In genomic region chr4:82797591-82798081, GRCh38 we compare ENCODE assay signal across 8 cellular contexts. TPM values are rescaled to one million over a fixed set of nuclear protein-coding genes. Genes with fewer than 3 reads are reported as not detected.
DNase-seq lines count a peak whose midpoint lies in the region; ATAC-seq and TF ChIP-seq lines count a peak whose summit lies in the region.

No MANE protein-coding gene starts in this region.

- peaks cover 4 to 13% of the 10 kb centered on the region in 2 donors for H3K36me3 ChIP-seq in neuronal stem cell (replicated peaks in 1 of 2; ENCODE audit: control insufficient read depth in 2 of 2, insufficient read depth in 2 of 2, low read length in 2 of 2)
- no peaks in the 10 kb centered on the region for H3K36me3 ChIP-seq in OCI-LY7 (ENCODE audit: insufficient read depth, low read length)

- POLR2A ChIA-PET in WTC11 (lab: Charles Lee) (interaction anchor here (0.8 to 2.7 kb wide), 3 partner anchors 12 to 97 kb away, joined by 3 to 7 read pairs (median 4); no protein-coding TSS in a partner anchor), OCI-LY7 (lab: Charles Lee) (no interaction called here)

- H3K18ac ChIP-seq in neuronal stem cell (ENCODE audit: low read length) = peak overlapping the region; percentile 95

- H3K36me3 Mint-ChIP-seq in activated naive CD4-positive, alpha-beta T cell treated with anti-CD3 and anti-CD28 coated beads for 36 hours (ENCODE audit: low read depth) = no peaks in the 10 kb centered on the region
- H3K36me3 Mint-ChIP-seq in WTC11 = no peaks in the 10 kb centered on the region

- peak overlapping the region; percentile 63 for H2BK5ac ChIP-seq in neuronal stem cell (ENCODE audit: low read length)

- WGBS in neuronal stem cell (ENCODE audit: extremely low coverage in 2 of 2, insufficient read length in 2 of 2, insufficient replicate concordance in 1 of 2), 2 donors = no CpG with 5 or more reads among the region's 37 CpGs

- no peaks in the 10 kb centered on the region for H3K79me2 ChIP-seq in OCI-LY7 (ENCODE audit: insufficient read depth, low read depth, low read length)

- no peak overlapping the region for H2BK12ac ChIP-seq in neuronal stem cell (ENCODE audit: low read length)

- no TSS peak for BruUV-seq in OCI-LY7 (replicated peaks; lab: Mats Ljungman, UMichigan)

- peaks cover 0 to 7% (median 5%) of the 10 kb centered on the region in 3 experiments for H3K27me3 ChIP-seq in neuronal stem cell (ENCODE audit: control insufficient read depth in 3 of 3, insufficient read depth in 3 of 3, low read depth in 1 of 3, low read length in 3 of 3)

- peaks cover 42% of the 10 kb centered on the region for H3K27me3 Mint-ChIP-seq in activated naive CD4-positive, alpha-beta T cell treated with anti-CD3 and anti-CD28 coated beads for 36 hours (ENCODE audit: low read depth)
- peaks cover 96% of the 10 kb centered on the region for H3K27me3 Mint-ChIP-seq in WTC11 (ENCODE audit: low read depth)

- no peak overlapping the region for H3K27ac Mint-ChIP-seq in activated naive CD4-positive, alpha-beta T cell treated with anti-CD3 and anti-CD28 coated beads for 36 hours
- H3K27ac Mint-ChIP-seq in WTC11 = no peak overlapping the region

- H3K4me3 Mint-ChIP-seq in activated naive CD4-positive, alpha-beta T cell treated with anti-CD3 and anti-CD28 coated beads for 36 hours = peak overlapping the region; percentile 60
- peak overlapping the region; percentile 86 for H3K4me3 Mint-ChIP-seq in WTC11

- 0 out of 2 replicates have a peak, but pooled peaks cover 3% of the 10 kb centered on the region for H4K20me1 ChIP-seq in OCI-LY7 (ENCODE audit: insufficient read depth, low read length)

- peak; percentile 11 for DNase-seq in activated naive CD4-positive, alpha-beta T cell treated with anti-CD3 and anti-CD28 coated beads for 36 hours
- DNase-seq in activated naive CD4-positive, alpha-beta T cell treated with anti-CD3 and anti-CD28 coated beads, Interleukin-2, amount 50 U/mL, for 16 hours = no peak
- DNase-seq in WTC11 (ENCODE audit: low spot score) (peak; percentile 25), fibroblast of villous mesenchyme (ENCODE audit: low read depth) (peak; percentile 38), neuronal stem cell (ENCODE audit: low spot score) (no peak), NCI-H1930 (lab: John Stamatoyannopoulos, UW) (no peak), OCI-LY7 (ENCODE audit: low spot score) (no peak)

- peaks cover 5% of the 10 kb centered on the region for H3K79me1 ChIP-seq in neuronal stem cell (ENCODE audit: low read depth, low read length)

- CTCF ChIA-PET in activated naive CD4-positive, alpha-beta T cell treated with anti-CD3 and anti-CD28 coated beads for 36 hours (lab: Charles Lee) = no interaction called here
- CTCF ChIA-PET in WTC11 (lab: Charles Lee) (interaction anchor here (1.0 to 3.8 kb wide), 7 partner anchors 13 to 216 kb away, joined by 3 to 17 read pairs (median 7); no protein-coding TSS in a partner anchor), OCI-LY7 (lab: Charles Lee; ENCODE audit: unreplicated experiment) (no interaction called here)

- no peak overlapping the region for H4K8ac ChIP-seq in neuronal stem cell (ENCODE audit: low read depth, low read length)

- H3K4me1 ChIP-seq in neuronal stem cell (ENCODE audit: control insufficient read depth in 2 of 2, insufficient read depth in 1 of 2, low read depth in 1 of 2, low read length in 2 of 2) = peaks cover 18 to 26% of the 10 kb centered on the region in 2 donors
- peaks cover 10% of the 10 kb centered on the region for H3K4me1 ChIP-seq in OCI-LY7 (ENCODE audit: insufficient read depth, low read length, poor library complexity, severe bottlenecking)

- no peaks in the 10 kb centered on the region for H3K9me2 ChIP-seq in OCI-LY7 (ENCODE audit: insufficient read depth, low read length)

- TF ChIP-seq CTCF in WTC11 (IDR thresholded peaks at IDR 0.05) (no peak), fibroblast of villous mesenchyme (IDR thresholded peaks at IDR 0.05; ENCODE audit: insufficient read depth, low read depth, low read length) (no peak), OCI-LY7 (conservative IDR thresholded peaks at IDR 0.05; ENCODE audit: low read length) (no peak)

- no peaks in the 10 kb centered on the region for H3K9me3 Mint-ChIP-seq in activated naive CD4-positive, alpha-beta T cell treated with anti-CD3 and anti-CD28 coated beads for 36 hours
- H3K9me3 Mint-ChIP-seq in WTC11 = no peaks in the 10 kb centered on the region

- H3K27ac ChIP-seq in neuronal stem cell (replicated peaks; ENCODE audit: low read length) (no peak overlapping the region), OCI-LY7 (ENCODE audit: low read depth, low read length, poor library complexity, severe bottlenecking) (no peak overlapping the region)

- H3K4ac ChIP-seq in neuronal stem cell (ENCODE audit: low read length) = no peak overlapping the region

- H3K23ac ChIP-seq in neuronal stem cell (ENCODE audit: low read depth, low read length, poor library complexity) = no peak overlapping the region

- H4K91ac ChIP-seq in neuronal stem cell (ENCODE audit: low read depth, low read length, poor library complexity) = no peak overlapping the region

- H3K4me1 Mint-ChIP-seq in activated naive CD4-positive, alpha-beta T cell treated with anti-CD3 and anti-CD28 coated beads for 36 hours (ENCODE audit: low read depth) = peaks cover 15% of the 10 kb centered on the region
- peaks cover 31% of the 10 kb centered on the region for H3K4me1 Mint-ChIP-seq in WTC11

- intact Hi-C loops in activated naive CD4-positive, alpha-beta T cell treated with anti-CD3 and anti-CD28 coated beads for 36 hours (cut with micrococcal nuclease) = loop anchor here (5.0 kb wide), 1 partner anchor 335 kb away; no protein-coding TSS in a partner anchor
- intact Hi-C loops in OCI-LY7 (cut with micrococcal nuclease; ENCODE audit: unreplicated experiment) = no loop called here

- peak overlapping the region; percentile 28 for H2BK15ac ChIP-seq in neuronal stem cell (ENCODE audit: low read length)

- H3K9me3 ChIP-seq in neuronal stem cell (replicated peaks in 1 of 2; ENCODE audit: control insufficient read depth in 2 of 2, insufficient read depth in 1 of 2, low read depth in 1 of 2, low read length in 2 of 2) (peaks cover 2% of the 10 kb centered on the region in 2 donors), OCI-LY7 (ENCODE audit: low read length) (no peaks in the 10 kb centered on the region)

- H2AFZ ChIP-seq in neuronal stem cell (ENCODE audit: low read length) = peak overlapping the region; percentile 90
- H2AFZ ChIP-seq in OCI-LY7 (ENCODE audit: low read length) = no peak overlapping the region

- H3K9ac ChIP-seq in neuronal stem cell (ENCODE audit: low read depth, low read length, poor library complexity) = peak overlapping the region; percentile 90

- peak overlapping the region; percentile 95 for H3K4me2 ChIP-seq in neuronal stem cell (ENCODE audit: insufficient read depth, low read length, poor library complexity, severe bottlenecking)
- H3K4me2 ChIP-seq in OCI-LY7 (ENCODE audit: low read length) = no peak overlapping the region

- H2AK5ac ChIP-seq in neuronal stem cell (ENCODE audit: low read depth, low read length) = peak overlapping the region; percentile 16

- H3K4me3 ChIP-seq in fibroblast of villous mesenchyme (ENCODE audit: low read depth, low read length) (peak overlapping the region; percentile 72), neuronal stem cell (ENCODE audit: low read length in 2 of 2) (peak overlapping the region; percentile 59 to 93), OCI-LY7 (ENCODE audit: low read depth, low read length, poor library complexity, severe bottlenecking) (no peak overlapping the region)

- H2BK120ac ChIP-seq in neuronal stem cell (ENCODE audit: low read depth, low read length) = no peak overlapping the region

- ATAC-seq in WTC11 (peak; percentile 36), HG03025 (IDR thresholded peaks at IDR 0.05; ENCODE audit: low FRiP score, unreplicated experiment) (no peak)

- no peak overlapping the region for H3K14ac ChIP-seq in neuronal stem cell (ENCODE audit: low read length)

TF ChIP-seq in WTC11, 78 proteins besides CTCF, POLR2A, EP300 and RAD21 (continues in another document):
- TF ChIP-seq, protein P1, sequence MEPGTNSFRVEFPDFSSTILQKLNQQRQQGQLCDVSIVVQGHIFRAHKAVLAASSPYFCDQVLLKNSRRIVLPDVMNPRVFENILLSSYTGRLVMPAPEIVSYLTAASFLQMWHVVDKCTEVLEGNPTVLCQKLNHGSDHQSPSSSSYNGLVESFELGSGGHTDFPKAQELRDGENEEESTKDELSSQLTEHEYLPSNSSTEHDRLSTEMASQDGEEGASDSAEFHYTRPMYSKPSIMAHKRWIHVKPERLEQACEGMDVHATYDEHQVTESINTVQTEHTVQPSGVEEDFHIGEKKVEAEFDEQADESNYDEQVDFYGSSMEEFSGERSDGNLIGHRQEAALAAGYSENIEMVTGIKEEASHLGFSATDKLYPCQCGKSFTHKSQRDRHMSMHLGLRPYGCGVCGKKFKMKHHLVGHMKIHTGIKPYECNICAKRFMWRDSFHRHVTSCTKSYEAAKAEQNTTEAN (CRISPR knock-in tag; IDR thresholded peaks at IDR 0.05) = no peak
- TF ChIP-seq, protein P2, sequence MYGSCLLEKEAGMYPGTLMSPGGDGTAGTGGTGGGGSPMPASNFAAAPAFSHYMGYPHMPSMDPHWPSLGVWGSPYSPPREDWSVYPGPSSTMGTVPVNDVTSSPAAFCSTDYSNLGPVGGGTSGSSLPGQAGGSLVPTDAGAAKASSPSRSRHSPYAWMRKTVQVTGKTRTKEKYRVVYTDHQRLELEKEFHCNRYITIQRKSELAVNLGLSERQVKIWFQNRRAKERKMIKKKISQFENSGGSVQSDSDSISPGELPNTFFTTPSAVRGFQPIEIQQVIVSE (CRISPR knock-in tag; IDR thresholded peaks at IDR 0.05; ENCODE audit: borderline replicate concordance) = no peak

RNA-seq across cellular contexts. Expression of gene SCD5, which starts 1.0 kb away (rescaled TPM):
- total RNA-seq in activated naive CD4-positive, alpha-beta T cell treated with anti-CD3 and anti-CD28 coated beads for 36 hours = under 1 TPM; 0.12 to 0.35 TPM
- 4.6 to 6.3 TPM (median 4.9 TPM) in 3 replicates for total RNA-seq in WTC11 (2021)
- 2.3 and 6.9 TPM in 2 replicates for total RNA-seq in fibroblast of villous mesenchyme
- 43.1 TPM for polyA plus RNA-seq in neuronal stem cell (2013, experiment 1 of 2)
- 43.1 TPM for polyA plus RNA-seq in neuronal stem cell (2013, experiment 2 of 2)
- 0.47 and 1.1 TPM in 2 replicates for total RNA-seq in OCI-LY7 (2014; rRNA removed; shearing (Covaris generic))
- 0.72 and 0.76 TPM in 2 replicates for total RNA-seq in OCI-LY7 (2022)

Comparison
In these comparisons a context has a peak if more than half of its experiments do, and no peak if none do; other contexts are left out.
1. DNase-seq: peak in activated naive CD4-positive, alpha-beta T cell treated with anti-CD3 and anti-CD28 coated beads for 36 hours (single experiment), WTC11 (single experiment) and fibroblast of villous mesenchyme (single experiment); none in activated naive CD4-positive, alpha-beta T cell treated with anti-CD3 and anti-CD28 coated beads, Interleukin-2, amount 50 U/mL, for 16 hours (single experiment), neuronal stem cell (single experiment), NCI-H1930 (0 of 2) and OCI-LY7 (single experiment).